Comparison of ENCODE assay signal across 1 cellular context in the genomic region with DNA sequence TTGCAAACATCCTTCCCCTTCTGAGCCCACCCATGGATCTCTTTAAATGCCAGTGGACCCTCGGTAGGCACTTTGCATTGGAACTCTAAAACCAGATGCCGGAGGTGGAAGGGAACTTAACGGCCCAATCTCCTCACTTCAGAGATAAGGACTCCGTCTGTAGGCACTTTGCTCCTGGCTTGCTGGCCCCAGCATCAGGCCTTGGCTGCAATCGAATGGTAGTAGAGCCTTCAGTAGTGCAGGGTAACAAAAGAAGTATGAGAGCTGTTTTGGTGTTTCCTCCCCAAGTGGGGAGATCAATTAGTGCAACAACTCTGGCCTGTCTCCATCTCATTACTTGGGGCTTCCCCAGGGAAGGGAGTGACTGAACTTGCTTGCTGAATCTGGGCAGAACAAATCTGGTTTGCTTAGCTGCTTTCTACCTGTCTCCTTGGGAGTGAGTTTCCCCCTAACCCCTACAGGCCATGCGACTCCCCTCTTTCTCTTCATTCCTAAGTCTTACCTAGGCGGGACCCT.
TF ChIP-seq lines count a peak whose summit lies in the region.

No MANE protein-coding gene starts in this region.

TF ChIP-seq in GM12878, 131 proteins besides CTCF, POLR2A, EP300 and RAD21:
- no peak for TF ChIP-seq PAX5 (IDR thresholded peaks at IDR 0.05; ENCODE audit: borderline replicate concordance, low read depth, low read length)
- no peak for TF ChIP-seq ESRRA (IDR thresholded peaks at IDR 0.05; ENCODE audit: low read length)
- no peak for TF ChIP-seq PAX8 (IDR thresholded peaks at IDR 0.05)
